Comparison of ENCODE assay signal across 11 cellular contexts in genomic region chr4:159018062-159018629, GRCh38.
DNase-seq lines count a peak whose midpoint lies in the region; ATAC-seq and TF ChIP-seq lines count a peak whose summit lies in the region.
"Had no signal": no experiment of that assay in that cellular context is flagged by ENCODE, and none has a peak within 500 bp of the region (broad histone marks: within the 10 kb centered on the region; RNA-seq: fewer than 3 reads in every experiment).

No MANE protein-coding gene starts in this region.

- DNase-seq in cardiac fibroblast (ENCODE audit: low read depth in 2 of 2) (peak; percentile 30 to 53), dermis blood vessel endothelial cell (no peak), H4 (ENCODE audit: low spot score) (no peak)
- DNase-seq in stimulated activated naive CD4-positive, alpha-beta T cell treated with Interleukin-2 at 50 U/mL for 16 hours (lab: John Stamatoyannopoulos, UW), result no peak
- DNase-seq: activated CD8-positive, alpha-beta memory T cell treated with anti-CD3 and anti-CD28 coated beads, Interleukin-2, amount 50 U/mL, for 4 hours; DMS79; left lung had no signal

- TF ChIP-seq CTCF in cardiac fibroblast (IDR thresholded peaks at IDR 0.05; ENCODE audit: low read depth, low read length), result no peak

- ATAC-seq in GM18502 (IDR thresholded peaks at IDR 0.05; ENCODE audit: poor library complexity, unreplicated experiment) (peak; percentile 96), GM21423 (IDR thresholded peaks at IDR 0.05; ENCODE audit: unreplicated experiment) (peak; percentile 90), HG03175 (IDR thresholded peaks at IDR 0.05; ENCODE audit: unreplicated experiment) (peak; percentile 96), esophagus mucosa (no peak)
- ATAC-seq: left lung had no signal

- H3K4me3 ChIP-seq in cardiac fibroblast (replicated peaks in 1 of 2; ENCODE audit: low read depth in 2 of 2, low read length in 2 of 2), result no peak overlapping the region
- H3K4me3 ChIP-seq: left lung had no signal

Comparison
In these comparisons a context has a peak if more than half of its experiments do, and no peak if none do; other contexts are left out.
1. DNase-seq: peak in cardiac fibroblast (2 of 2); none in dermis blood vessel endothelial cell (single experiment), stimulated activated naive CD4-positive, alpha-beta T cell treated with Interleukin-2 at 50 U/mL for 16 hours (single experiment) and H4 (single experiment).